In the genomic region with DNA sequence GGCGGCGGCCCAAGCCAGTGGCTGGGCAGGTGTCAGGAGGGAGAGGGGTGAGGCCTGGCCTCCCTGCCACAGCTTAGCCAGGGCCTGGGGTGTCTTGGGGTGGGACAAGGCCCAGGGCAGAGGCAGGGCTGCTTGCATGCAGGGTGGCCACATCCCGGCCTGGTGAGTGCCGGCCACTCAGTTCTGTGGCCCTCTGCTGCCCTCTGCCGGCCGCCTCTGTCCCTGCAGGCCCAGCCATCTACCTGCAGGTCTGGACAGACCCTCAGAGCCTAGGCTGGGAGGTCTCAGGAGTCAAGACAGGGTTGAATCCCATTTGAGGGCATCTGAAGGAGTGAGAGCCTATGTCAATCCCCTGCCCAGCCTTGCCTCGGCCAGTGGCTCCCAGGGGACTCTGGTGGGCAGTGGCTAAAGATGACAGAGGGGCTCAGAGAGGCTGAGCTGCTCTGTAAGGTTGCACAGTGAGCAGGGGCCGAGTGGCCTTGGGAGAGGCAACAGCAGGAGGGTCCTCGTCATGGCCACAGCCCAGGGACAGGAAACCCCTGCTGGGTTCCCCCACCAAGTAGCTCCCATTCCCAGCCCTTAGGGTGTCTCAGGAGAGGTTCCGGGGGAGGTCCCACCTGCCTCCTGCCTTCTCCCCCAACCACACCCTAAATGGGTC, we compare ENCODE assay signal across 8 cellular contexts. TPM values are rescaled to one million over a fixed set of nuclear protein-coding genes. Genes with fewer than 3 reads are reported as not detected.
DNase-seq lines count a peak whose midpoint lies in the region; ATAC-seq and TF ChIP-seq lines count a peak whose summit lies in the region.
"Not testable (repeated sequence)": the region's sequence is repeated elsewhere in the genome, so short reads cannot be mapped to it uniquely, and the experiment has no call there.

No MANE protein-coding gene starts in this region.

- not testable (repeated sequence) for H3K4me3 Mint-ChIP-seq in activated CD4-positive, alpha-beta memory T cell treated with anti-CD3 and anti-CD28 coated beads for 36 hours; stimulated activated memory B cell treated with anti-CD40 and anti-IgM and Interleukin-4, amounts not matched to agents 10 μg/mL and 1 μg/mL and 100 μg/mL, for 72 hours

- not testable (repeated sequence) for H3K4me2 ChIP-seq in OCI-LY1 (ENCODE audit: low read length)

- peak; percentile 56 for TF ChIP-seq CTCF in OCI-LY1 (IDR thresholded peaks at IDR 0.05; ENCODE audit: low read length)
- peak in 2 of 3 donors; percentile 42 to 77 for TF ChIP-seq CTCF in breast epithelium (IDR thresholded peaks at IDR 0.05)
- peak in 2 of 3 donors; percentile 27 to 56 for TF ChIP-seq CTCF in ovary (IDR thresholded peaks at IDR 0.05)

- not testable (repeated sequence) for H3K27ac ChIP-seq in OCI-LY1 (ENCODE audit: low read depth, low read length, poor library complexity, severe bottlenecking); breast epithelium; ovary

- H3K36me3 ChIP-seq in OCI-LY1 (ENCODE audit: insufficient read depth, low read length); breast epithelium; ovary: not testable (repeated sequence)

- not testable (repeated sequence) for H3K9ac ChIP-seq in OCI-LY1 (ENCODE audit: low read length)

- in situ Hi-C loops in Caki2 (cut with HindIII; ENCODE audit: low pct_unique_long_range_greater_than_20kb, low sequenced_read_pairs): not testable (repeated sequence)

- H3K4me1 Mint-ChIP-seq in activated CD4-positive, alpha-beta memory T cell treated with anti-CD3 and anti-CD28 coated beads for 36 hours (ENCODE audit: low read depth); stimulated activated memory B cell treated with anti-CD40 and anti-IgM and Interleukin-4, amounts not matched to agents 10 μg/mL and 1 μg/mL and 100 μg/mL, for 72 hours: not testable (repeated sequence)

- not testable (repeated sequence) for TF ChIP-seq EP300 in ovary (IDR thresholded peaks at IDR 0.05)

- H3K27me3 Mint-ChIP-seq in activated CD4-positive, alpha-beta memory T cell treated with anti-CD3 and anti-CD28 coated beads for 36 hours: not testable (repeated sequence)
- H3K27me3 Mint-ChIP-seq in stimulated activated memory B cell treated with anti-CD40 and anti-IgM and Interleukin-4, amounts not matched to agents 10 μg/mL and 1 μg/mL and 100 μg/mL, for 72 hours: peaks cover 39% of the 10 kb centered on the region

- not testable (repeated sequence) for TF ChIP-seq POLR2A in breast epithelium (IDR thresholded peaks at IDR 0.05); ovary (IDR thresholded peaks at IDR 0.05)

- POLR2A ChIA-PET in activated CD4-positive, alpha-beta memory T cell treated with anti-CD3 and anti-CD28 coated beads for 36 hours (lab: Charles Lee): not testable (repeated sequence)

- H3K36me3 Mint-ChIP-seq in activated CD4-positive, alpha-beta memory T cell treated with anti-CD3 and anti-CD28 coated beads for 36 hours; stimulated activated memory B cell treated with anti-CD40 and anti-IgM and Interleukin-4, amounts not matched to agents 10 μg/mL and 1 μg/mL and 100 μg/mL, for 72 hours: not testable (repeated sequence)

- intact Hi-C loops in activated CD4-positive, alpha-beta memory T cell treated with anti-CD3 and anti-CD28 coated beads for 36 hours (cut with micrococcal nuclease): loop anchor here (1.0 kb wide), 1 partner anchor 129 kb away; no protein-coding TSS in a partner anchor
- intact Hi-C loops in breast epithelium (cut with DNase I; ENCODE audit: low total_unique reads) (loop anchor here (2.0 kb wide), 1 partner anchor 127 kb away; no protein-coding TSS in a partner anchor), ovary (cut with DNase I) (loop anchor here in 3 of 4 donors (1.0 to 2.0 kb wide), 2 partner anchors 129 kb away; no protein-coding TSS in a partner anchor)
- intact Hi-C loops in left ventricle myocardium superior (cut with micrococcal nuclease): not testable (repeated sequence)

- H3K4me1 ChIP-seq in OCI-LY1 (ENCODE audit: insufficient read depth, low read length, severe bottlenecking); breast epithelium; ovary (ENCODE audit: insufficient read depth): not testable (repeated sequence)

- DNase-seq in Caki2 (ENCODE audit: low read depth): peak; percentile 44
- DNase-seq in HT1080 (ENCODE audit: low read depth): peak; percentile 49
- peak; percentile 87 for DNase-seq in activated CD4-positive, alpha-beta memory T cell treated with anti-CD3 and anti-CD28 coated beads for 36 hours
- peak; percentile 75 to 83 for DNase-seq in breast epithelium (ENCODE audit: low spot score in 2 of 2)
- DNase-seq in left ventricle myocardium superior: peak; percentile 83
- peak; percentile 73 to 89 (median 83) for DNase-seq in ovary

- H3K27ac Mint-ChIP-seq in activated CD4-positive, alpha-beta memory T cell treated with anti-CD3 and anti-CD28 coated beads for 36 hours; stimulated activated memory B cell treated with anti-CD40 and anti-IgM and Interleukin-4, amounts not matched to agents 10 μg/mL and 1 μg/mL and 100 μg/mL, for 72 hours: not testable (repeated sequence)

- H2AFZ ChIP-seq in OCI-LY1 (ENCODE audit: low read length): not testable (repeated sequence)

- not testable (repeated sequence) for H3F3A ChIP-seq in OCI-LY1 (ENCODE audit: insufficient read depth, low read length)

- not testable (repeated sequence) for H3K4me3 ChIP-seq in OCI-LY1 (ENCODE audit: low read depth, low read length, poor library complexity, severe bottlenecking); breast epithelium; ovary

- not testable (repeated sequence) for H4K20me1 ChIP-seq in OCI-LY1 (ENCODE audit: insufficient read depth, low read length)

- H3K9me2 ChIP-seq in OCI-LY1 (ENCODE audit: low read depth, low read length): not testable (repeated sequence)

- H3K27me3 ChIP-seq in OCI-LY1 (ENCODE audit: insufficient read depth, low read length); breast epithelium; ovary: not testable (repeated sequence)

- not testable (repeated sequence) for H3K9me3 Mint-ChIP-seq in activated CD4-positive, alpha-beta memory T cell treated with anti-CD3 and anti-CD28 coated beads for 36 hours; stimulated activated memory B cell treated with anti-CD40 and anti-IgM and Interleukin-4, amounts not matched to agents 10 μg/mL and 1 μg/mL and 100 μg/mL, for 72 hours

- peak; percentile 91 for ATAC-seq in left ventricle myocardium superior
- ATAC-seq in stimulated activated memory B cell treated with anti-CD40 and anti-IgM and Interleukin-4, amounts not matched to agents 10 μg/mL and 1 μg/mL and 100 μg/mL, for 72 hours: peak; percentile 75

- 3 to 22% (median 20%) methylated on average over 4 to 9 of the region's 10 CpGs for WGBS in ovary, 3 donors

- not testable (repeated sequence) for H3K79me2 ChIP-seq in OCI-LY1 (ENCODE audit: insufficient read depth, low read length)

- not testable (repeated sequence) for H3K9me3 ChIP-seq in OCI-LY1 (ENCODE audit: low read length); breast epithelium; ovary

- CTCF ChIA-PET in activated CD4-positive, alpha-beta memory T cell treated with anti-CD3 and anti-CD28 coated beads for 36 hours (lab: Charles Lee): interaction anchor here (0.7 to 4.9 kb wide), 5 partner anchors 10 to 156 kb away, joined by 3 to 48 read pairs (median 3); partner anchors contain the start of gene DGCR6L

RNA-seq across cellular contexts. Expression of gene RTN4R, which starts 17.7 kb away (rescaled TPM):
- 11.9 and 13.1 TPM in 2 replicates for total RNA-seq in Caki2 (2014; rRNA removed; shearing (Covaris generic); ENCODE audit: low replicate concordance)
- 2.7 and 4.9 TPM in 2 replicates for total RNA-seq in HT1080 (2014; rRNA removed; shearing (Covaris generic))
- 2.3 and 3.1 TPM in 2 replicates for polyA plus RNA-seq in HT1080 (2015; cell fraction: cytosol; rRNA removed)
- polyA plus RNA-seq in HT1080 (2015; cell fraction: nucleus; rRNA removed): 1.0 and 1.5 TPM in 2 replicates
- 1 to 10 TPM; 2.6 to 3.1 TPM for total RNA-seq in activated CD4-positive, alpha-beta memory T cell treated with anti-CD3 and anti-CD28 coated beads for 36 hours
- total RNA-seq in breast epithelium (1 to 10 TPM in 2 of 3 donors, under 1 TPM in 1; 0.48 to 2.0 (median 1.9) TPM), left ventricle myocardium superior (1.2 TPM), ovary (1 to 10 TPM in 4 of 7 donors, under 1 TPM in 3; 0.48 to 8.2 (median 2.2) TPM)
- polyA plus RNA-seq in ovary: 1 to 10 TPM in 1 of 2 donors, not detected in 1; 1.5 TPM

RNA-seq across cellular contexts. Expression of gene DGCR6L, which starts 34.0 kb away (rescaled TPM):
- total RNA-seq in Caki2 (2014; rRNA removed; shearing (Covaris generic); ENCODE audit: low replicate concordance): 122 and 180 TPM in 2 replicates
- total RNA-seq in HT1080 (2014; rRNA removed; shearing (Covaris generic)): 56.4 and 66.5 TPM in 2 replicates
- polyA plus RNA-seq in HT1080 (2015; cell fraction: cytosol; rRNA removed): 28.2 and 33.4 TPM in 2 replicates
- 9.9 and 11.4 TPM in 2 replicates for polyA plus RNA-seq in HT1080 (2015; cell fraction: nucleus; rRNA removed)
- 10 to 100 TPM; 26.9 to 31.3 TPM for total RNA-seq in activated CD4-positive, alpha-beta memory T cell treated with anti-CD3 and anti-CD28 coated beads for 36 hours
- total RNA-seq in breast epithelium (10 to 100 TPM; 58.3 to 73.6 (median 60.6) TPM), left ventricle myocardium superior (46.8 TPM), ovary (10 to 100 TPM; 36.4 to 69.5 (median 40.8) TPM)
- 10 to 100 TPM in 1 of 2 donors, 1 to 10 TPM in 1; 1.9 to 64.7 TPM for polyA plus RNA-seq in ovary
